In genomic region chr1:119595606-119596005, GRCh38 we compare ENCODE assay signal across 23 cellular contexts. TPM values are rescaled to one million over a fixed set of nuclear protein-coding genes. Genes with fewer than 3 reads are reported as not detected.
"Had no signal": no experiment of that assay in that cellular context is flagged by ENCODE, and none has a peak within 500 bp of the region (broad histone marks: within the 10 kb centered on the region; RNA-seq: fewer than 3 reads in every experiment).

No MANE protein-coding gene starts in this region.

- H3K9me3 Mint-ChIP-seq: activated CD8-positive, alpha-beta T cell treated with anti-CD3 and anti-CD28 coated beads for 36 hours; activated naive CD4-positive, alpha-beta T cell treated with anti-CD3 and anti-CD28 coated beads, Interleukin-2, amount 10 ng/mL, durations not matched to agents 7 days and 5 days; activated T-cell treated with anti-CD3 and anti-CD28 coated beads, Interleukin-2, amount 50 U/mL, for 72 hours; activated T-helper 2 cell treated with anti-CD3 and anti-CD28 coated beads, Interferon-gamma antibody, Interleukin-2, Interleukin-4, amounts not matched to agents 10 μg/mL and 5 μg/mL and 100 μg/mL, durations not matched to agents 14 hours and 24 hours and 36 hours had no signal

- H3K4me1 Mint-ChIP-seq: activated naive CD4-positive, alpha-beta T cell treated with anti-CD3 and anti-CD28 coated beads, Interleukin-2, amount 10 ng/mL, durations not matched to agents 7 days and 5 days; activated naive CD8-positive, alpha-beta T cell treated with anti-CD3 and anti-CD28 coated beads for 36 hours had no signal

- DNase-seq: activated CD4-positive, alpha-beta T cell treated with anti-CD3 and anti-CD28 coated beads for 4 hours; activated CD8-positive, alpha-beta memory T cell treated with anti-CD3 and anti-CD28 coated beads, Interleukin-2, amount 50 U/mL, for 4 hours; activated CD8-positive, alpha-beta T cell treated with anti-CD3 and anti-CD28 coated beads for 36 hours; activated gamma-delta T cell treated with Interleukin-2 at 50 U/mL for 16 hours; activated naive CD4-positive, alpha-beta T cell treated with anti-CD3 and anti-CD28 coated beads, Interleukin-2, amount 10 ng/mL, durations not matched to agents 7 days and 5 days; activated naive CD8-positive, alpha-beta T cell treated with anti-CD3 and anti-CD28 coated beads for 36 hours; activated T-cell treated with anti-CD3 and anti-CD28 coated beads, Interleukin-2, amount 50 U/mL, for 72 hours; IMR-90; Kasumi-1; KBM-7; NCI-H1048; NCI-H1930; NCI-H2171; NCI-H2227 treated with DMSO at 0.1 percent for 48 hours; NCI-H510A; NCI-H526 treated with DMSO at 0.1 percent for 48 hours; NCI-H82; SIG-M5; T-helper 1 cell; WERI-Rb-1 had no signal

- H3K36me3 Mint-ChIP-seq: activated naive CD4-positive, alpha-beta T cell treated with anti-CD3 and anti-CD28 coated beads, Interleukin-2, amount 10 ng/mL, durations not matched to agents 7 days and 5 days; activated naive CD8-positive, alpha-beta T cell treated with anti-CD3 and anti-CD28 coated beads for 36 hours had no signal

- H3K36me3 ChIP-seq: WERI-Rb-1 had no signal

- H3K27ac Mint-ChIP-seq: activated CD8-positive, alpha-beta T cell treated with anti-CD3 and anti-CD28 coated beads for 36 hours; activated naive CD4-positive, alpha-beta T cell treated with anti-CD3 and anti-CD28 coated beads, Interleukin-2, amount 10 ng/mL, durations not matched to agents 7 days and 5 days; activated naive CD8-positive, alpha-beta T cell treated with anti-CD3 and anti-CD28 coated beads for 36 hours; activated T-cell treated with anti-CD3 and anti-CD28 coated beads, Interleukin-2, amount 50 U/mL, for 72 hours; activated T-helper 2 cell treated with anti-CD3 and anti-CD28 coated beads, Interferon-gamma antibody, Interleukin-2, Interleukin-4, amounts not matched to agents 10 μg/mL and 5 μg/mL and 100 μg/mL, durations not matched to agents 14 hours and 24 hours and 36 hours had no signal

- H3K27ac ChIP-seq: SK-N-MC, WERI-Rb-1 had no signal

- H3K4me3 Mint-ChIP-seq: activated CD8-positive, alpha-beta T cell treated with anti-CD3 and anti-CD28 coated beads for 36 hours; activated naive CD4-positive, alpha-beta T cell treated with anti-CD3 and anti-CD28 coated beads, Interleukin-2, amount 10 ng/mL, durations not matched to agents 7 days and 5 days; activated naive CD8-positive, alpha-beta T cell treated with anti-CD3 and anti-CD28 coated beads for 36 hours; activated T-cell treated with anti-CD3 and anti-CD28 coated beads, Interleukin-2, amount 50 U/mL, for 72 hours had no signal

- H3K4me3 ChIP-seq: SK-N-MC had no signal

RNA-seq across cellular contexts. Expression of gene ZNF697, which starts 52.5 kb away (rescaled TPM):
- total RNA-seq: OCI-LY7 had no signal
